ENCODE assay signal across 9 cellular contexts in the genomic region with DNA sequence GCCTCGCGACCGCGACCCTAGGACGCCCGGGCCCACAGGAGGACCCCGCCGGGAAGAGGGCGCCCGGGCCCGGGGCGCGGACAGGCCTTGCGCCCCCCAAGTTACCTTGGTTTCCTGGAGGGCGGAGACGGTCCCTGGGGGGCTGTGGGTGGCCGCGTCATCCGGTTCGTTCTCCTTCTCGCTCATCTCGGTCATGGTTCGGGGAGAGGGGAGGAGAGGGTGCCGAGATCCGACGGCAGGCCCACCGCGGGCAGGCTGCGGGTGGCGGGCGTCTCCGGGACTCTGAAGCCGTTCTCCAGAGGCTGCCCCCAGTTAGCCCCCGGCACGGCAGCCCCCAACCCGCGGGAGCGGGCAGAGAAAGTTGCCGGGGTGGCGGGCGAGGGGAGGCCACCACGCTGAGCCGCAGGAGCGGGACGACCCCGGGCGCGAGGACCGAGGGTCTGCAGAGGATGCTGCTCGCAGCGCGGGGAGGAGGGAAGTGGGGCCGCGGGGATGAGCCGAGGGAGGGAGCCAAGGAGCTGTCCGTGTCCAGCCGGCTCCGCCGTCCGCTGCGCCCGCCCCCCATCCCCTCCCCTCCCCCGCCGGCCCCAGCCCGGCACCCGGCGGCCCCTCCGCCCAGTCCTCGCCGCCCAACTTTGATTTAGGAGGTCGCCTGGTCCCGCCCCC. TPM values are rescaled to one million over a fixed set of nuclear protein-coding genes. Genes with fewer than 3 reads are reported as not detected.
DNase-seq lines count a peak whose midpoint lies in the region; ATAC-seq and TF ChIP-seq lines count a peak whose summit lies in the region.
"Had no signal": no experiment of that assay in that cellular context is flagged by ENCODE, and none has a peak within 500 bp of the region (broad histone marks: within the 10 kb centered on the region; RNA-seq: fewer than 3 reads in every experiment).

TSS of gene STAC2 (minus strand) at position 638 of the 666 bp plus-strand sequence. CDS start at position 195, 443 bp downstream.

- H3K27me3 ChIP-seq in colonic mucosa: peaks cover 31% of the 10 kb centered on the region

- H3K4me1 Mint-ChIP-seq in stimulated activated naive CD8-positive, alpha-beta T cell treated with anti-CD3 and anti-CD28 coated beads, Interleukin-15, Interleukin-2, amounts not matched to agents 100 ng/mL and 50 ng/mL, for 24 hours (ENCODE audit: low read depth): peaks cover 11% of the 10 kb centered on the region
- H3K4me1 Mint-ChIP-seq in naive B cell: peaks cover 12 to 19% (median 13%) of the 10 kb centered on the region in 3 donors

- H3K9ac ChIP-seq in colonic mucosa (ENCODE audit: low read depth in 2 of 2, low read length in 2 of 2): no peak within 1 kb of the TSS

- no peaks in the 10 kb centered on the region for H3K9me3 Mint-ChIP-seq in stimulated activated naive CD8-positive, alpha-beta T cell treated with anti-CD3 and anti-CD28 coated beads, Interleukin-15, Interleukin-2, amounts not matched to agents 100 ng/mL and 50 ng/mL, for 24 hours
- H3K9me3 Mint-ChIP-seq in naive B cell: peaks cover 0 to 3% (median 0%) of the 10 kb centered on the region in 7 donors

- no peak for ATAC-seq in stimulated activated naive CD8-positive, alpha-beta T cell treated with anti-CD3 and anti-CD28 coated beads, Interleukin-15, Interleukin-2, amounts not matched to agents 100 U/mL and 50 U/mL, for 24 hours
- ATAC-seq in naive B cell (ENCODE audit: low read depth in 2 of 2): peak; percentile 78 to 79
- no peak for ATAC-seq in GM18868 (IDR thresholded peaks at IDR 0.05; ENCODE audit: unreplicated experiment)
- no peak for ATAC-seq in HG03565 (IDR thresholded peaks at IDR 0.05; ENCODE audit: unreplicated experiment)

- no peaks in the 10 kb centered on the region for H3K9me3 ChIP-seq in colonic mucosa

- intact Hi-C loops in colonic mucosa (cut with DNase I): no loop called here

- peaks cover 42% of the 10 kb centered on the region for H3K27me3 Mint-ChIP-seq in stimulated activated naive CD8-positive, alpha-beta T cell treated with anti-CD3 and anti-CD28 coated beads, Interleukin-15, Interleukin-2, amounts not matched to agents 100 ng/mL and 50 ng/mL, for 24 hours
- H3K27me3 Mint-ChIP-seq in naive B cell: peaks cover 30 to 69% (median 63%) of the 10 kb centered on the region in 3 donors

- no peak for DNase-seq in stimulated activated naive CD8-positive, alpha-beta T cell treated with anti-CD3 and anti-CD28 coated beads, Interleukin-15, Interleukin-2, amounts not matched to agents 100 U/mL and 50 U/mL, for 24 hours
- no peak for DNase-seq in colonic mucosa
- DNase-seq in naive B cell: peak; percentile 62
- no peak for DNase-seq in superior temporal gyrus (ENCODE audit: extremely low spot score)
- DNase-seq in NCI-H146 (lab: John Stamatoyannopoulos, UW): no peak

- no peak within 1 kb of the TSS for H3K27ac Mint-ChIP-seq in stimulated activated naive CD8-positive, alpha-beta T cell treated with anti-CD3 and anti-CD28 coated beads, Interleukin-15, Interleukin-2, amounts not matched to agents 100 ng/mL and 50 ng/mL, for 24 hours
- peak within 1 kb of the TSS in 3 of 6 donors; percentile 24 to 94 (median 68) for H3K27ac Mint-ChIP-seq in naive B cell

- no peaks in the 10 kb centered on the region for H3K36me3 Mint-ChIP-seq in stimulated activated naive CD8-positive, alpha-beta T cell treated with anti-CD3 and anti-CD28 coated beads, Interleukin-15, Interleukin-2, amounts not matched to agents 100 ng/mL and 50 ng/mL, for 24 hours (ENCODE audit: low read depth)
- H3K36me3 Mint-ChIP-seq in naive B cell: peaks cover 0 to 7% of the 10 kb centered on the region in 2 donors

- H3K4me3 Mint-ChIP-seq in stimulated activated naive CD8-positive, alpha-beta T cell treated with anti-CD3 and anti-CD28 coated beads, Interleukin-15, Interleukin-2, amounts not matched to agents 100 ng/mL and 50 ng/mL, for 24 hours: peak within 1 kb of the TSS; percentile 80
- peak within 1 kb of the TSS; percentile 68 to 93 (median 85) for H3K4me3 Mint-ChIP-seq in naive B cell

- H3K4me3 ChIP-seq in colonic mucosa: peak within 1 kb of the TSS; percentile 27

- no peak for TF ChIP-seq CTCF in colonic mucosa (IDR thresholded peaks at IDR 0.05)

- no peak within 1 kb of the TSS for H3K27ac ChIP-seq in colonic mucosa

- H3K4me1 ChIP-seq in colonic mucosa: peaks cover 4% of the 10 kb centered on the region

- no peaks in the 10 kb centered on the region for H3K36me3 ChIP-seq in colonic mucosa

RNA-seq across cellular contexts. Expression of gene STAC2, which starts in this region (rescaled TPM):
- total RNA-seq in colonic mucosa: under 1 TPM; 0.11 to 0.15 TPM
- not detected for polyA plus RNA-seq in naive B cell (ENCODE audit: low read depth in 6 of 6)
- total RNA-seq: dermis microvascular lymphatic vessel endothelial cell had no signal

Comparison
In these comparisons a context has a peak if more than half of its experiments do, and no peak if none do; other contexts are left out.
1. Peak in DNase-seq and ATAC-seq in naive B cell; RNA of the gene not detected or under 1 TPM.